8 cellular contexts compared by ENCODE assay signal in genomic region chr7:143299840-143300239, GRCh38. TPM values are rescaled to one million over a fixed set of nuclear protein-coding genes. Genes with fewer than 3 reads are reported as not detected.
A peak's percentile ranks its signal among the peaks of the same experiment; 100 is the strongest.
DNase-seq lines count a peak whose midpoint lies in the region; ATAC-seq and TF ChIP-seq lines count a peak whose summit lies in the region.

No MANE protein-coding gene starts in this region.

- no peak overlapping the region for H3K4me3 Mint-ChIP-seq in nephron

- H3K36me3 Mint-ChIP-seq in nephron (ENCODE audit: low read depth), result peaks cover 90% of the 10 kb centered on the region

- peak overlapping the region in 1 of 2 donors; percentile 10 for H3K9ac ChIP-seq in colonic mucosa (ENCODE audit: low read depth in 2 of 2, low read length in 2 of 2)

- TF ChIP-seq CTCF in colonic mucosa (IDR thresholded peaks at IDR 0.05), result peak; percentile 59
- TF ChIP-seq CTCF in nephron (IDR thresholded peaks at IDR 0.05; ENCODE audit: unreplicated experiment in 3 of 3), result peak; percentile 46 to 53 (median 47)

- peak; percentile 22 for DNase-seq in COLO668 (lab: John Stamatoyannopoulos, UW; ENCODE audit: unreplicated experiment)
- peak; percentile 53 for DNase-seq in activated CD4-positive, CD25-positive, alpha-beta regulatory T cell treated with anti-CD3 and anti-CD28 coated beads, Interleukin-2, amount 50 U/mL, for 72 hours
- peak; percentile 58 for DNase-seq in colonic mucosa
- DNase-seq in NK-92 treated with Interleukin-12 subunit alpha and Interleukin-12 subunit beta, amount 100 ng/mL, for 24 hours (lab: John Stamatoyannopoulos, UW), result no peak
- DNase-seq in 8988T, result no peak

- H3K27ac ChIP-seq in colonic mucosa, result no peak overlapping the region

- intact Hi-C loops in colonic mucosa (cut with DNase I), result loop anchor here (10.0 kb wide), 1 partner anchor 285 kb away; no protein-coding TSS in a partner anchor

- H3K9me3 Mint-ChIP-seq in nephron, result no peaks in the 10 kb centered on the region

- no peaks in the 10 kb centered on the region for H3K27me3 ChIP-seq in colonic mucosa

- peaks cover 33% of the 10 kb centered on the region for H3K4me1 Mint-ChIP-seq in nephron

- no peak overlapping the region for H3K4me3 ChIP-seq in colonic mucosa

- no peak overlapping the region for H3K27ac Mint-ChIP-seq in nephron

- no peaks in the 10 kb centered on the region for H3K9me3 ChIP-seq in colonic mucosa

- no peaks in the 10 kb centered on the region for H3K4me1 ChIP-seq in colonic mucosa

- peak; percentile 62 for ATAC-seq in HG02642 (IDR thresholded peaks at IDR 0.05; ENCODE audit: poor library complexity, unreplicated experiment)
- ATAC-seq in GM18907 (IDR thresholded peaks at IDR 0.05; ENCODE audit: unreplicated experiment), result no peak

- H3K36me3 ChIP-seq in colonic mucosa, result peaks cover 25% of the 10 kb centered on the region

- no peaks in the 10 kb centered on the region for H3K27me3 Mint-ChIP-seq in nephron (ENCODE audit: low read depth)

RNA-seq across cellular contexts. Expression of gene CASP2, which starts 11.7 kb away (rescaled TPM):
- total RNA-seq in colonic mucosa, result 10 to 100 TPM; 33.9 to 47.0 TPM

RNA-seq across cellular contexts. Expression of gene TMEM139, which starts 15.1 kb away (rescaled TPM):
- 10 to 100 TPM; 18.4 to 27.2 TPM for total RNA-seq in colonic mucosa

RNA-seq across cellular contexts. Expression of gene CLCN1, which starts 16.1 kb away (rescaled TPM):
- not detected for total RNA-seq in colonic mucosa

RNA-seq across cellular contexts. Expression of gene GSTK1, which starts 36.6 kb away (rescaled TPM):
- total RNA-seq in colonic mucosa, result 100 to 1,000 TPM; 210 to 272 TPM

Comparison
In these comparisons a context has a peak if more than half of its experiments do, and no peak if none do; other contexts are left out.
1. DNase-seq: peak in COLO668 (single experiment), activated CD4-positive, CD25-positive, alpha-beta regulatory T cell treated with anti-CD3 and anti-CD28 coated beads, Interleukin-2, amount 50 U/mL, for 72 hours (single experiment) and colonic mucosa (single experiment); none in NK-92 treated with Interleukin-12 subunit alpha and Interleukin-12 subunit beta, amount 100 ng/mL, for 24 hours (single experiment) and 8988T (single experiment).